In the genomic region with DNA sequence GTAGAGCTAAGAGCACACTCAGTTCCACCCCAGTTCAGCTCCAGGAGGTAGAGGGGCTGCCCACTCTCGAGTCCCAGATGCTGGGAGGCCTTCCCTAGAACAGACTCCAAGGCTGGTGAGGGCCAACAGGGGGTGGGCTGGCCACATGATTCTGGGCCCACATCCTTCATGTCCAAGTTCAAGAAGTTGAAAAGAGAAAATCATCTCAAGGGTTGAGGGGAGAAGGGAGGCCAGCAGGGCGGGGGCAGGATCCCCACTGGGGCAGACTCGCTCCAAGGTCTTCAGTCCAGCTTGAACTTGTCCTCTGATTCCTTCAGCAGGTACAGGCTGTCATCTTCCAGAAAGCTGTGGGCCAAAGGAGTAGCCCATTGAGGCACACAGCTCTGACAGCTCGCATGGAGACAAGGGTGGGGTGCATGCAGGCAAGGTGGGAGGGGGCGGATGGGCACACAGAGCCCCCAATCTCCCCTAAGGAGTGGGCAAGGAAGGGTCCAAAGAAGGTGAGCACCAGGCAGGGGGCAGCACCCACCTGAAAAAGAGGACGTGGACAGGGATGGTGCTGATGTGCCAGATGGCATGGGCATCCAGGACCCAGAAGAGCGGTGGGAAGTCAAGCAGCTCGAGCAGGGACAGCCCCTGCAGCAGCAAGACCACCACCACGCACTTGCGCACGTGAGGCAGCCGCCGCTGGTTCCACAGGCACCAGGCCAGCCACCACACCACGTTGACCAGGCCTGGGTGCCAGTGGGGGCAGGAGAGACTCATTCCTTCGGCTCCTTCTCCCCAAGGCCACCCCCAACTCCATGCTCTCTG, we compare ENCODE assay signal across 3 cellular contexts.
TF ChIP-seq lines count a peak whose summit lies in the region.

No MANE protein-coding gene starts in this region.

TF ChIP-seq in SK-N-SH, 30 proteins besides CTCF, POLR2A, EP300 and RAD21 (continues in another document):
- TF ChIP-seq FOXJ3 (CRISPR knock-in tag; IDR thresholded peaks at IDR 0.05) (no peak), RFX5 (IDR thresholded peaks at IDR 0.05; ENCODE audit: low read length) (no peak), MXI1 (IDR thresholded peaks at IDR 0.05; ENCODE audit: low read depth, low read length) (no peak), NRF1 (IDR thresholded peaks at IDR 0.05; ENCODE audit: low read depth, low read length) (no peak), EZH2phosphoT487 (IDR thresholded peaks at IDR 0.05; ENCODE audit: borderline replicate concordance, low read depth) (no peak), TCF12 (IDR thresholded peaks at IDR 0.05) (no peak)
- TF ChIP-seq, protein P1, sequence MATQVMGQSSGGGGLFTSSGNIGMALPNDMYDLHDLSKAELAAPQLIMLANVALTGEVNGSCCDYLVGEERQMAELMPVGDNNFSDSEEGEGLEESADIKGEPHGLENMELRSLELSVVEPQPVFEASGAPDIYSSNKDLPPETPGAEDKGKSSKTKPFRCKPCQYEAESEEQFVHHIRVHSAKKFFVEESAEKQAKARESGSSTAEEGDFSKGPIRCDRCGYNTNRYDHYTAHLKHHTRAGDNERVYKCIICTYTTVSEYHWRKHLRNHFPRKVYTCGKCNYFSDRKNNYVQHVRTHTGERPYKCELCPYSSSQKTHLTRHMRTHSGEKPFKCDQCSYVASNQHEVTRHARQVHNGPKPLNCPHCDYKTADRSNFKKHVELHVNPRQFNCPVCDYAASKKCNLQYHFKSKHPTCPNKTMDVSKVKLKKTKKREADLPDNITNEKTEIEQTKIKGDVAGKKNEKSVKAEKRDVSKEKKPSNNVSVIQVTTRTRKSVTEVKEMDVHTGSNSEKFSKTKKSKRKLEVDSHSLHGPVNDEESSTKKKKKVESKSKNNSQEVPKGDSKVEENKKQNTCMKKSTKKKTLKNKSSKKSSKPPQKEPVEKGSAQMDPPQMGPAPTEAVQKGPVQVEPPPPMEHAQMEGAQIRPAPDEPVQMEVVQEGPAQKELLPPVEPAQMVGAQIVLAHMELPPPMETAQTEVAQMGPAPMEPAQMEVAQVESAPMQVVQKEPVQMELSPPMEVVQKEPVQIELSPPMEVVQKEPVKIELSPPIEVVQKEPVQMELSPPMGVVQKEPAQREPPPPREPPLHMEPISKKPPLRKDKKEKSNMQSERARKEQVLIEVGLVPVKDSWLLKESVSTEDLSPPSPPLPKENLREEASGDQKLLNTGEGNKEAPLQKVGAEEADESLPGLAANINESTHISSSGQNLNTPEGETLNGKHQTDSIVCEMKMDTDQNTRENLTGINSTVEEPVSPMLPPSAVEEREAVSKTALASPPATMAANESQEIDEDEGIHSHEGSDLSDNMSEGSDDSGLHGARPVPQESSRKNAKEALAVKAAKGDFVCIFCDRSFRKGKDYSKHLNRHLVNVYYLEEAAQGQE (IDR thresholded peaks at IDR 0.05; ENCODE audit: low read depth, low read length): no peak
- TF ChIP-seq, protein P2, sequence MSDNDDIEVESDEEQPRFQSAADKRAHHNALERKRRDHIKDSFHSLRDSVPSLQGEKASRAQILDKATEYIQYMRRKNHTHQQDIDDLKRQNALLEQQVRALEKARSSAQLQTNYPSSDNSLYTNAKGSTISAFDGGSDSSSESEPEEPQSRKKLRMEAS (IDR thresholded peaks at IDR 0.05; ENCODE audit: low read depth): no peak
- TF ChIP-seq, protein P3, sequence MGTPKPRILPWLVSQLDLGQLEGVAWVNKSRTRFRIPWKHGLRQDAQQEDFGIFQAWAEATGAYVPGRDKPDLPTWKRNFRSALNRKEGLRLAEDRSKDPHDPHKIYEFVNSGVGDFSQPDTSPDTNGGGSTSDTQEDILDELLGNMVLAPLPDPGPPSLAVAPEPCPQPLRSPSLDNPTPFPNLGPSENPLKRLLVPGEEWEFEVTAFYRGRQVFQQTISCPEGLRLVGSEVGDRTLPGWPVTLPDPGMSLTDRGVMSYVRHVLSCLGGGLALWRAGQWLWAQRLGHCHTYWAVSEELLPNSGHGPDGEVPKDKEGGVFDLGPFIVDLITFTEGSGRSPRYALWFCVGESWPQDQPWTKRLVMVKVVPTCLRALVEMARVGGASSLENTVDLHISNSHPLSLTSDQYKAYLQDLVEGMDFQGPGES (IDR thresholded peaks at IDR 0.05; ENCODE audit: low read depth, low read length): no peak

TF ChIP-seq in SK-N-SH treated with all-trans-retinoic acid at 6 μM for 48 hours, 23 proteins besides CTCF, POLR2A, EP300 and RAD21:
- no peak for TF ChIP-seq BACH2 (CRISPR knock-in tag; IDR thresholded peaks at IDR 0.05; ENCODE audit: borderline replicate concordance)
- no peak for TF ChIP-seq ZFP30 (CRISPR knock-in tag; IDR thresholded peaks at IDR 0.05)
- TF ChIP-seq, protein P4, sequence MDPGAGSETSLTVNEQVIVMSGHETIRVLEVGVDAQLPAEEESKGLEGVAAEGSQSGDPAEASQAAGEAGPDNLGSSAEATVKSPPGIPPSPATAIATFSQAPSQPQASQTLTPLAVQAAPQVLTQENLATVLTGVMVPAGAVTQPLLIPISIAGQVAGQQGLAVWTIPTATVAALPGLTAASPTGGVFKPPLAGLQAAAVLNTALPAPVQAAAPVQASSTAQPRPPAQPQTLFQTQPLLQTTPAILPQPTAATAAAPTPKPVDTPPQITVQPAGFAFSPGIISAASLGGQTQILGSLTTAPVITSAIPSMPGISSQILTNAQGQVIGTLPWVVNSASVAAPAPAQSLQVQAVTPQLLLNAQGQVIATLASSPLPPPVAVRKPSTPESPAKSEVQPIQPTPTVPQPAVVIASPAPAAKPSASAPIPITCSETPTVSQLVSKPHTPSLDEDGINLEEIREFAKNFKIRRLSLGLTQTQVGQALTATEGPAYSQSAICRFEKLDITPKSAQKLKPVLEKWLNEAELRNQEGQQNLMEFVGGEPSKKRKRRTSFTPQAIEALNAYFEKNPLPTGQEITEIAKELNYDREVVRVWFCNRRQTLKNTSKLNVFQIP (CRISPR knock-in tag; IDR thresholded peaks at IDR 0.05; ENCODE audit: borderline replicate concordance, low read depth): no peak
- TF ChIP-seq CSDC2 (CRISPR knock-in tag; IDR thresholded peaks at IDR 0.05): no peak
- TF ChIP-seq ZNF70 (CRISPR knock-in tag; IDR thresholded peaks at IDR 0.05): no peak
- no peak for TF ChIP-seq ARNTL (CRISPR knock-in tag; IDR thresholded peaks at IDR 0.05; ENCODE audit: borderline replicate concordance, low read depth)
- TF ChIP-seq ISL1 (CRISPR knock-in tag; IDR thresholded peaks at IDR 0.05): no peak
- TF ChIP-seq TCF4 (CRISPR knock-in tag; IDR thresholded peaks at IDR 0.05; ENCODE audit: borderline replicate concordance): no peak
TF ChIP-seq in SK-N-SH treated with all-trans-retinoic acid at 6 μM for 48 hours: peak in this region for 0.

TF ChIP-seq in HepG2, 621 proteins besides CTCF, POLR2A, EP300 and RAD21:
- 0 out of 2 replicates have a peak, but pooled peaks have one; percentile 7 for TF ChIP-seq ARNT2 (CRISPR knock-in tag; IDR thresholded peaks at IDR 0.05; ENCODE audit: low read depth)
- TF ChIP-seq, protein P5, sequence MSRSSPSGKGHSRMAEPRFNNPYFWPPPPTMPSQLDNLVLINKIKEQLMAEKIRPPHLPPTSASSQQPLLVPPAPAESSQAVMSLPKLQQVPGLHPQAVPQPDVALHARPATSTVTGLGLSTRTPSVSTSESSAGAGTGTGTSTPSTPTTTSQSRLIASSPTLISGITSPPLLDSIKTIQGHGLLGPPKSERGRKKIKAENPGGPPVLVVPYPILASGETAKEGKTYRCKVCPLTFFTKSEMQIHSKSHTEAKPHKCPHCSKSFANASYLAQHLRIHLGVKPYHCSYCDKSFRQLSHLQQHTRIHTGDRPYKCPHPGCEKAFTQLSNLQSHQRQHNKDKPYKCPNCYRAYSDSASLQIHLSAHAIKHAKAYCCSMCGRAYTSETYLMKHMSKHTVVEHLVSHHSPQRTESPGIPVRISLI (CRISPR knock-in tag; IDR thresholded peaks at IDR 0.05; ENCODE audit: borderline replicate concordance): no peak
- peak; percentile 24; the same call in 1 of the 2 replicates for TF ChIP-seq ZNF572 (CRISPR knock-in tag; IDR thresholded peaks at IDR 0.05)
- TF ChIP-seq ZNF776 (CRISPR knock-in tag; IDR thresholded peaks at IDR 0.05): 0 out of 2 replicates have a peak, but pooled peaks have one; percentile 12
- no peak for TF ChIP-seq ZNF772 (CRISPR knock-in tag; IDR thresholded peaks at IDR 0.05)
- TF ChIP-seq NR1H2 (CRISPR knock-in tag; IDR thresholded peaks at IDR 0.05; ENCODE audit: borderline replicate concordance, low read depth): no peak
- peak; percentile 58; the same call in 1 of the 2 replicates for TF ChIP-seq CHCHD3 (CRISPR knock-in tag; IDR thresholded peaks at IDR 0.05)
- no peak for TF ChIP-seq TBL1XR1 (IDR thresholded peaks at IDR 0.05; ENCODE audit: borderline replicate concordance, low read length, partially characterized antibody)
- TF ChIP-seq ZNF589 (CRISPR knock-in tag; conservative IDR thresholded peaks at IDR 0.05): 0 out of 2 replicates have a peak, but pooled peaks have one; percentile 10
- TF ChIP-seq ZNF83 (CRISPR knock-in tag; IDR thresholded peaks at IDR 0.05; ENCODE audit: borderline replicate concordance): no peak
- TF ChIP-seq NCOA2 (CRISPR knock-in tag; IDR thresholded peaks at IDR 0.05): no peak
- no peak for TF ChIP-seq ZNF543 (CRISPR knock-in tag; IDR thresholded peaks at IDR 0.05)
- TF ChIP-seq, protein P6, sequence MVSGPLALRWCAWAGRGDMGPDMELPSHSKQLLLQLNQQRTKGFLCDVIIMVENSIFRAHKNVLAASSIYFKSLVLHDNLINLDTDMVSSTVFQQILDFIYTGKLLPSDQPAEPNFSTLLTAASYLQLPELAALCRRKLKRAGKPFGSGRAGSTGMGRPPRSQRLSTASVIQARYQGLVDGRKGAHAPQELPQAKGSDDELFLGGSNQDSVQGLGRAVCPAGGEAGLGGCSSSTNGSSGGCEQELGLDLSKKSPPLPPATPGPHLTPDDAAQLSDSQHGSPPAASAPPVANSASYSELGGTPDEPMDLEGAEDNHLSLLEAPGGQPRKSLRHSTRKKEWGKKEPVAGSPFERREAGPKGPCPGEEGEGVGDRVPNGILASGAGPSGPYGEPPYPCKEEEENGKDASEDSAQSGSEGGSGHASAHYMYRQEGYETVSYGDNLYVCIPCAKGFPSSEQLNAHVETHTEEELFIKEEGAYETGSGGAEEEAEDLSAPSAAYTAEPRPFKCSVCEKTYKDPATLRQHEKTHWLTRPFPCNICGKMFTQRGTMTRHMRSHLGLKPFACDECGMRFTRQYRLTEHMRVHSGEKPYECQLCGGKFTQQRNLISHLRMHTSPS (CRISPR knock-in tag; IDR thresholded peaks at IDR 0.05; ENCODE audit: low read depth): 0 out of 2 replicates have a peak, but pooled peaks have one; percentile 54
- TF ChIP-seq, protein P7, sequence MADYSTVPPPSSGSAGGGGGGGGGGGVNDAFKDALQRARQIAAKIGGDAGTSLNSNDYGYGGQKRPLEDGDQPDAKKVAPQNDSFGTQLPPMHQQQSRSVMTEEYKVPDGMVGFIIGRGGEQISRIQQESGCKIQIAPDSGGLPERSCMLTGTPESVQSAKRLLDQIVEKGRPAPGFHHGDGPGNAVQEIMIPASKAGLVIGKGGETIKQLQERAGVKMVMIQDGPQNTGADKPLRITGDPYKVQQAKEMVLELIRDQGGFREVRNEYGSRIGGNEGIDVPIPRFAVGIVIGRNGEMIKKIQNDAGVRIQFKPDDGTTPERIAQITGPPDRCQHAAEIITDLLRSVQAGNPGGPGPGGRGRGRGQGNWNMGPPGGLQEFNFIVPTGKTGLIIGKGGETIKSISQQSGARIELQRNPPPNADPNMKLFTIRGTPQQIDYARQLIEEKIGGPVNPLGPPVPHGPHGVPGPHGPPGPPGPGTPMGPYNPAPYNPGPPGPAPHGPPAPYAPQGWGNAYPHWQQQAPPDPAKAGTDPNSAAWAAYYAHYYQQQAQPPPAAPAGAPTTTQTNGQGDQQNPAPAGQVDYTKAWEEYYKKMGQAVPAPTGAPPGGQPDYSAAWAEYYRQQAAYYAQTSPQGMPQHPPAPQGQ (CRISPR knock-in tag; IDR thresholded peaks at IDR 0.05; ENCODE audit: borderline replicate concordance): 0 out of 2 replicates have a peak, but pooled peaks have one; percentile 44
- TF ChIP-seq, protein P8, sequence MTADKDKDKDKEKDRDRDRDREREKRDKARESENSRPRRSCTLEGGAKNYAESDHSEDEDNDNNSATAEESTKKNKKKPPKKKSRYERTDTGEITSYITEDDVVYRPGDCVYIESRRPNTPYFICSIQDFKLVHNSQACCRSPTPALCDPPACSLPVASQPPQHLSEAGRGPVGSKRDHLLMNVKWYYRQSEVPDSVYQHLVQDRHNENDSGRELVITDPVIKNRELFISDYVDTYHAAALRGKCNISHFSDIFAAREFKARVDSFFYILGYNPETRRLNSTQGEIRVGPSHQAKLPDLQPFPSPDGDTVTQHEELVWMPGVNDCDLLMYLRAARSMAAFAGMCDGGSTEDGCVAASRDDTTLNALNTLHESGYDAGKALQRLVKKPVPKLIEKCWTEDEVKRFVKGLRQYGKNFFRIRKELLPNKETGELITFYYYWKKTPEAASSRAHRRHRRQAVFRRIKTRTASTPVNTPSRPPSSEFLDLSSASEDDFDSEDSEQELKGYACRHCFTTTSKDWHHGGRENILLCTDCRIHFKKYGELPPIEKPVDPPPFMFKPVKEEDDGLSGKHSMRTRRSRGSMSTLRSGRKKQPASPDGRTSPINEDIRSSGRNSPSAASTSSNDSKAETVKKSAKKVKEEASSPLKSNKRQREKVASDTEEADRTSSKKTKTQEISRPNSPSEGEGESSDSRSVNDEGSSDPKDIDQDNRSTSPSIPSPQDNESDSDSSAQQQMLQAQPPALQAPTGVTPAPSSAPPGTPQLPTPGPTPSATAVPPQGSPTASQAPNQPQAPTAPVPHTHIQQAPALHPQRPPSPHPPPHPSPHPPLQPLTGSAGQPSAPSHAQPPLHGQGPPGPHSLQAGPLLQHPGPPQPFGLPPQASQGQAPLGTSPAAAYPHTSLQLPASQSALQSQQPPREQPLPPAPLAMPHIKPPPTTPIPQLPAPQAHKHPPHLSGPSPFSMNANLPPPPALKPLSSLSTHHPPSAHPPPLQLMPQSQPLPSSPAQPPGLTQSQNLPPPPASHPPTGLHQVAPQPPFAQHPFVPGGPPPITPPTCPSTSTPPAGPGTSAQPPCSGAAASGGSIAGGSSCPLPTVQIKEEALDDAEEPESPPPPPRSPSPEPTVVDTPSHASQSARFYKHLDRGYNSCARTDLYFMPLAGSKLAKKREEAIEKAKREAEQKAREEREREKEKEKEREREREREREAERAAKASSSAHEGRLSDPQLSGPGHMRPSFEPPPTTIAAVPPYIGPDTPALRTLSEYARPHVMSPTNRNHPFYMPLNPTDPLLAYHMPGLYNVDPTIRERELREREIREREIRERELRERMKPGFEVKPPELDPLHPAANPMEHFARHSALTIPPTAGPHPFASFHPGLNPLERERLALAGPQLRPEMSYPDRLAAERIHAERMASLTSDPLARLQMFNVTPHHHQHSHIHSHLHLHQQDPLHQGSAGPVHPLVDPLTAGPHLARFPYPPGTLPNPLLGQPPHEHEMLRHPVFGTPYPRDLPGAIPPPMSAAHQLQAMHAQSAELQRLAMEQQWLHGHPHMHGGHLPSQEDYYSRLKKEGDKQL (CRISPR knock-in tag; IDR thresholded peaks at IDR 0.05; ENCODE audit: low read depth): no peak
- TF ChIP-seq HNRNPL (IDR thresholded peaks at IDR 0.05; ENCODE audit: low read depth, low read length): 0 out of 2 replicates have a peak, but pooled peaks have one; percentile 36
- TF ChIP-seq ZIK1 (CRISPR knock-in tag; IDR thresholded peaks at IDR 0.05; ENCODE audit: borderline replicate concordance, low read depth): 0 out of 2 replicates have a peak, but pooled peaks have one; percentile 44
- peak; percentile 50; the same call in 1 of the 2 replicates for TF ChIP-seq ZNF235 (CRISPR knock-in tag; IDR thresholded peaks at IDR 0.05; ENCODE audit: borderline replicate concordance)
TF ChIP-seq in HepG2: peak in this region for 10.
